In genomic region chr11:131537729-131538128, GRCh38 we compare ENCODE assay signal across 23 cellular contexts.
"Had no signal": no experiment of that assay in that cellular context is flagged by ENCODE, and none has a peak within 500 bp of the region (broad histone marks: within the 10 kb centered on the region; RNA-seq: fewer than 3 reads in every experiment).

No MANE protein-coding gene starts in this region.

- H3K27ac Mint-ChIP-seq: activated CD8-positive, alpha-beta T cell treated with anti-CD3 and anti-CD28 coated beads, Interleukin-2, amount 10 ng/mL, durations not matched to agents 7 days and 5 days; activated naive CD4-positive, alpha-beta T cell treated with anti-CD3 and anti-CD28 coated beads for 36 hours; activated naive CD8-positive, alpha-beta T cell; activated T-helper 1 cell treated with anti-CD3 and anti-CD28 coated beads, Interleukin-12 subunit alpha, Interleukin-12 subunit beta, Interleukin-2, Interleukin-4 antibody, amounts not matched to agents 30 ng/mL and 10 ng/mL and 1 ng/mL, durations not matched to agents 14 hours and 24 hours and 36 hours; T-helper 17 cell; WTC11 had no signal

- H3K27me3 Mint-ChIP-seq: activated naive CD8-positive, alpha-beta T cell; central memory CD8-positive, alpha-beta T cell had no signal

- H3K9me3 Mint-ChIP-seq: activated T-helper 1 cell treated with anti-CD3 and anti-CD28 coated beads, Interleukin-12 subunit alpha, Interleukin-12 subunit beta, Interleukin-2, Interleukin-4 antibody, amounts not matched to agents 30 ng/mL and 10 ng/mL and 1 ng/mL, durations not matched to agents 14 hours and 24 hours and 36 hours had no signal

- ATAC-seq: activated CD8-positive, alpha-beta T cell treated with anti-CD3 and anti-CD28 coated beads, Interleukin-2, amount 10 ng/mL, durations not matched to agents 7 days and 5 days; T-helper 17 cell; WTC11 had no signal

- DNase-seq: activated CD4-positive, alpha-beta T cell treated with anti-CD3 and anti-CD28 coated beads for 48 hours; activated CD4-positive, alpha-beta T cell treated with anti-CD3 and anti-CD28 coated beads, Interleukin-2, amount 50 U/mL, for 4 hours; activated CD4-positive, CD25-positive, alpha-beta regulatory T cell treated with anti-CD3 and anti-CD28 coated beads, Interleukin-2, amount 50 U/mL, for 72 hours; activated CD8-positive, alpha-beta memory T cell treated with anti-CD3 and anti-CD28 coated beads, Interleukin-2, amount 50 U/mL, for 48 hours; activated CD8-positive, alpha-beta T cell treated with anti-CD3 and anti-CD28 coated beads, Interleukin-2, amount 10 ng/mL, durations not matched to agents 7 days and 5 days; activated effector memory CD4-positive, alpha-beta T cell treated with Interleukin-2 at 50 U/mL for 16 hours; activated naive CD4-positive, alpha-beta T cell treated with anti-CD3 and anti-CD28 coated beads for 36 hours; activated T-cell treated with anti-CD3 and anti-CD28 coated beads, Interleukin-2, amount 50 U/mL, for 1 hour; Kasumi-1; KBM-7; NCI-H1048; NCI-H146; NCI-H187 treated with DMSO at 0.1 percent for 48 hours; NCI-H2081 treated with DMSO at 0.1 percent for 48 hours; NCI-H446; NCI-H524 treated with DMSO at 0.1 percent for 48 hours; SIG-M5; T-helper 17 cell; T-helper 9 cell had no signal

- H3K4me3 Mint-ChIP-seq: activated CD8-positive, alpha-beta T cell treated with anti-CD3 and anti-CD28 coated beads, Interleukin-2, amount 10 ng/mL, durations not matched to agents 7 days and 5 days; activated naive CD4-positive, alpha-beta T cell treated with anti-CD3 and anti-CD28 coated beads for 36 hours; activated naive CD8-positive, alpha-beta T cell; activated T-helper 1 cell treated with anti-CD3 and anti-CD28 coated beads, Interleukin-12 subunit alpha, Interleukin-12 subunit beta, Interleukin-2, Interleukin-4 antibody, amounts not matched to agents 30 ng/mL and 10 ng/mL and 1 ng/mL, durations not matched to agents 14 hours and 24 hours and 36 hours; central memory CD8-positive, alpha-beta T cell; T-helper 17 cell; WTC11 had no signal

- H3K4me1 Mint-ChIP-seq: central memory CD8-positive, alpha-beta T cell; T-helper 17 cell had no signal

- H3K36me3 Mint-ChIP-seq: activated naive CD8-positive, alpha-beta T cell had no signal
